In genomic region chr1:13921190-13921589, GRCh38 we compare ENCODE assay signal across 26 cellular contexts.
"Had no signal": no experiment of that assay in that cellular context is flagged by ENCODE, and none has a peak within 500 bp of the region (broad histone marks: within the 10 kb centered on the region; RNA-seq: fewer than 3 reads in every experiment).

No MANE protein-coding gene starts in this region.

- H3K36me3 ChIP-seq: esophagus squamous epithelium, neural progenitor cell, prostate gland, right atrium auricular region, suprapubic skin, transverse colon, upper lobe of right lung, uterus had no signal

- ATAC-seq: left lobe of liver; sciatic nerve; stimulated activated naive CD8-positive, alpha-beta T cell treated with anti-CD3 and anti-CD28 coated beads, Interleukin-15, amount 100 ng/mL, for 72 hours; upper lobe of right lung had no signal

- H3K4me3 ChIP-seq: coronary artery, esophagus squamous epithelium, lung, neural progenitor cell, prostate gland, right atrium auricular region, smooth muscle cell, suprapubic skin, transverse colon, upper lobe of right lung, uterus had no signal

- H3K4me1 ChIP-seq: esophagus squamous epithelium, neural progenitor cell, prostate gland, right atrium auricular region, suprapubic skin, upper lobe of right lung, uterus had no signal

- DNase-seq: dermis blood vessel endothelial cell; effector memory CD4-positive, alpha-beta T cell; esophagus squamous epithelium; hypothalamus; immature natural killer cell; islet precursor cell; kidney glomerular epithelial cell; naive B cell; stimulated activated CD4-positive, alpha-beta T cell treated with anti-CD3 and anti-CD28 coated beads, Interleukin-12 subunit alpha, Interleukin-12 subunit beta, amount 100 ng/mL, for 4 hours; stimulated activated CD4-positive, alpha-beta T cell treated with anti-CD3 and anti-CD28 coated beads, Interleukin-1b, Interleukin-23, amount 100 ng/mL, for 48 hours; stimulated activated CD4-positive, alpha-beta T cell treated with anti-CD3 and anti-CD28 coated beads, Interleukin-4, amount 100 ng/mL, for 1 hour; stimulated activated CD8-positive, alpha-beta memory T cell treated with anti-CD3 and anti-CD28 coated beads, Interleukin-4, amount 100 ng/mL, for 48 hours; stimulated activated naive CD4-positive, alpha-beta T cell; stimulated activated naive CD8-positive, alpha-beta T cell treated with anti-CD3 and anti-CD28 coated beads, Interleukin-15, amount 100 ng/mL, for 72 hours; upper lobe of right lung; uterus had no signal

- H3K4me2 ChIP-seq: neural progenitor cell, smooth muscle cell had no signal

- H3K27ac ChIP-seq: coronary artery, esophagus squamous epithelium, neural progenitor cell, prostate gland, right atrium auricular region, suprapubic skin, transverse colon, upper lobe of right lung, uterus had no signal

- H3K9ac ChIP-seq: neural progenitor cell had no signal

- H3K27me3 ChIP-seq: esophagus squamous epithelium, neural progenitor cell, right atrium auricular region, suprapubic skin, transverse colon, upper lobe of right lung, uterus had no signal

- H3K9me3 ChIP-seq: esophagus squamous epithelium, prostate gland, right atrium auricular region, suprapubic skin, transverse colon, upper lobe of right lung, uterus had no signal

- H2AFZ ChIP-seq: neural progenitor cell had no signal
